ENCODE assay signal across 21 cellular contexts in genomic region chr16:13915033-13915635, GRCh38.
"Had no signal": no experiment of that assay in that cellular context is flagged by ENCODE, and none has a peak within 500 bp of the region (broad histone marks: within the 10 kb centered on the region; RNA-seq: fewer than 3 reads in every experiment).

No MANE protein-coding gene starts in this region.

- FAIRE-seq: colon, endothelial cell of umbilical vein, frontal cortex, islet of Langerhans, keratinocyte had no signal

- H3K4me1 ChIP-seq: foreskin keratinocyte had no signal

- H3K4me3 ChIP-seq: coronary artery, dorsolateral prefrontal cortex, esophagus muscularis mucosa, gastroesophageal sphincter, heart left ventricle, left lung, lower lobe of right lung, mucosa of descending colon had no signal

- H3K9me3 ChIP-seq: gastroesophageal sphincter, left lung had no signal

- ATAC-seq: foreskin keratinocyte, gastroesophageal sphincter, heart left ventricle, left cardiac atrium, left lung, left ventricle myocardium superior, lower lobe of right lung, mucosa of descending colon had no signal

- H3K27ac ChIP-seq: coronary artery, dorsolateral prefrontal cortex, foreskin keratinocyte, heart left ventricle, left lung, lower lobe of right lung had no signal

- H3K36me3 ChIP-seq: esophagus muscularis mucosa, gastroesophageal sphincter, heart left ventricle, left lung, lower lobe of right lung had no signal

- DNase-seq: dermis blood vessel endothelial cell; dorsolateral prefrontal cortex; effector CD4-positive, alpha-beta T cell; effector memory CD4-positive, alpha-beta T cell; foreskin keratinocyte; heart left ventricle; hippocampal formation; left cardiac atrium; left lung; left ventricle myocardium superior; lower lobe of right lung; mesenchymal stem cell; mucosa of descending colon had no signal

- H3K27me3 ChIP-seq: dorsolateral prefrontal cortex, esophagus muscularis mucosa, foreskin keratinocyte, gastroesophageal sphincter, heart left ventricle, left lung had no signal
